ENCODE assay signal across 18 cellular contexts in the genomic region with DNA sequence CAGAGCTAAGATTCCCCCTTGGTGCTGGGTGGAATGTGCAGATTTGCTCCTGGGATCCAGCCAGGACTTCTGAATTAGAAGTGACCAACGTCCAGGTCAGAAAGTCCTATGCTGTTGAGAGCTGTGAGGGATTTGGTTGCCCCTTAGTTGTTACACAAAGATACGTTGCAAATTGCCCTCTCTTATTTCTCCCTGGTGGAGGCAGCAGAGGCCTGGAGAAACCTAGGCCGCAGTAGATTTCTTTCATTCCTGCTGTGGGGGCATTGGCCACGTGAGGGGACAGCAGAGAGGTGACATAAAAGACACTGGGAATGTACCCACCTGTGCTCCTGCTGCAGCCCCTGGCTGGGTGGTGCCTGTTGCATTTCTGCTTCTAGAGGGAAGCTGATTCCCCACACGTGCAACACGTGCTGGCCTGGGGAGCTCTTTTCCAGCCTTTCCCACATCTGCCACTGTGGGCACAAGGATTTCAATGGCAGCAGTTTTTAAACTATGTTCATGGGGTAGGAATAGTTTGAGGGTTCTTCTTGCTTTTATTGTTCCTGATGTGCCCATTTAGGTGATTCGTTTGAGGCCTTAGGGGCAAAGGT.
DNase-seq lines count a peak whose midpoint lies in the region; ATAC-seq, FAIRE-seq and TF ChIP-seq lines count a peak whose summit lies in the region.
"Had no signal": no experiment of that assay in that cellular context is flagged by ENCODE, and none has a peak within 500 bp of the region (broad histone marks: within the 10 kb centered on the region; RNA-seq: fewer than 3 reads in every experiment).

No MANE protein-coding gene starts in this region.

- FAIRE-seq in H1 (lab: Jason Lieb, UNC) = no peak

- H3K23me2 ChIP-seq in H1 (ENCODE audit: low read depth, low read length) = no peaks in the 10 kb centered on the region

- H3K9ac ChIP-seq in H1 (replicated peaks in 1 of 4; ENCODE audit: extremely low read depth in 1 of 4, low read depth in 3 of 4, low read length in 3 of 4) = no peak overlapping the region

- H3K79me1 ChIP-seq in H1 (ENCODE audit: low read depth, low read length) = no peaks in the 10 kb centered on the region

- H3K36me3 ChIP-seq in H1 (ENCODE audit: control insufficient read depth in 2 of 4, insufficient read depth in 4 of 4, low read length in 3 of 4) (peaks cover 0 to 2% (median 0%) of the 10 kb centered on the region in 4 experiments; a peak in 3 of 8 replicates), lower lobe of right lung (peaks cover 49% of the 10 kb centered on the region), suprapubic skin (peaks cover 62% of the 10 kb centered on the region)

- intact Hi-C loops in lower lobe of right lung (cut with DNase I) = no loop called here

- H3K14ac ChIP-seq in H1 (ENCODE audit: insufficient read length) = no peak overlapping the region

- no peak overlapping the region for H2AK5ac ChIP-seq in H1 (ENCODE audit: low read depth, low read length)

- no peak for DNase-seq in HFFc6
- DNase-seq in H1 (ENCODE audit: low read depth in 1 of 2, low spot score in 2 of 2) = no peak
- DNase-seq in lower lobe of right lung = no peak
- DNase-seq in suprapubic skin (ENCODE audit: low spot score in 2 of 2) = no peak
- DNase-seq in GM03348 (ENCODE audit: low spot score) = no peak
- no peak for DNase-seq in erythroblast (lab: John Stamatoyannopoulos, UW)
- DNase-seq in NCI-H1092 (lab: John Stamatoyannopoulos, UW) = no peak
- no peak for DNase-seq in HuH-7.5 (ENCODE audit: low spot score)
- DNase-seq: activated CD8-positive, alpha-beta T cell treated with anti-CD3 and anti-CD28 coated beads, Interleukin-2, amount 10 ng/mL, durations not matched to agents 7 days and 5 days; CD8-positive, alpha-beta memory T cell; hippocampal formation; kidney glomerular epithelial cell; NCI-H2081; NCI-H526; PC-9; stimulated activated CD4-positive, alpha-beta T cell treated with anti-CD3 and anti-CD28 coated beads, Interleukin-1b, Interleukin-23, amount 100 ng/mL, for 48 hours; SW 1271 had no signal

- no peak overlapping the region for H2BK120ac ChIP-seq in H1 (replicated peaks; ENCODE audit: low read depth, low read length)

- no peak overlapping the region for H3K23ac ChIP-seq in H1 (ENCODE audit: insufficient read length)

- no peak overlapping the region for H3K4me3 Mint-ChIP-seq in HFFc6
- H3K4me3 Mint-ChIP-seq: activated CD8-positive, alpha-beta T cell treated with anti-CD3 and anti-CD28 coated beads, Interleukin-2, amount 10 ng/mL, durations not matched to agents 7 days and 5 days; CD8-positive, alpha-beta memory T cell had no signal

- H2BK12ac ChIP-seq in H1 (ENCODE audit: low read depth, low read length) = no peak overlapping the region

- TF ChIP-seq EP300 in H1 (IDR thresholded peaks at IDR 0.05; ENCODE audit: borderline replicate concordance in 1 of 2, low read depth in 2 of 2, low read length in 2 of 2) (no peak), suprapubic skin (IDR thresholded peaks at IDR 0.05) (no peak)

- H2BK15ac ChIP-seq in H1 (ENCODE audit: low read length) = no peak overlapping the region

- H3K18ac ChIP-seq in H1 (ENCODE audit: extremely low read depth, low read length) = no peak overlapping the region

- H3K36me3 Mint-ChIP-seq in HFFc6 (ENCODE audit: low read depth) = peaks cover 14% of the 10 kb centered on the region
- H3K36me3 Mint-ChIP-seq: CD8-positive, alpha-beta memory T cell had no signal

- H3K56ac ChIP-seq in H1 (replicated peaks; ENCODE audit: insufficient read length, low read depth, low read length) = no peak overlapping the region

- POLR2A ChIA-PET in H1 (lab: Charles Lee; ENCODE audit: partially characterized antibody) = no interaction called here

- H3K4me1 Mint-ChIP-seq in HFFc6 (ENCODE audit: low read depth) = peaks cover 26% of the 10 kb centered on the region
- H3K4me1 Mint-ChIP-seq: CD8-positive, alpha-beta memory T cell had no signal

- no peak overlapping the region for H3K4ac ChIP-seq in H1 (replicated peaks; ENCODE audit: insufficient read length, low read depth, low read length)

- peaks cover 2% of the 10 kb centered on the region; the same call in 1 of the 2 replicates for H3K27me3 Mint-ChIP-seq in HFFc6 (ENCODE audit: insufficient read depth)
- H3K27me3 Mint-ChIP-seq: CD8-positive, alpha-beta memory T cell had no signal

- no peak overlapping the region for H2AFZ ChIP-seq in H1 (ENCODE audit: low read length)
- H2AFZ ChIP-seq: PC-9 had no signal

- H3K9me3 ChIP-seq in H1 (ENCODE audit: insufficient read depth in 2 of 2, low read depth in 1 of 2, low read length in 1 of 2) (no peaks in the 10 kb centered on the region), lower lobe of right lung (no peaks in the 10 kb centered on the region), suprapubic skin (no peaks in the 10 kb centered on the region)
- H3K9me3 ChIP-seq: adrenal gland had no signal

- WGBS in H1 (ENCODE audit: extremely low coverage in 1 of 2, insufficient coverage in 1 of 2, insufficient read length in 1 of 2, insufficient replicate concordance in 2 of 2, low coverage in 1 of 2, low lambda C conversion rate in 2 of 2, missing lambda C conversion rate in 1 of 2), 2 experiments = 81% methylated on average over 7 of the region's 7 CpGs; no CpG with 5 or more reads in 1 of the 2 experiments
- WGBS in suprapubic skin = 69% methylated on average over 7 of the region's 7 CpGs

- H4K20me1 ChIP-seq in H1 (replicated peaks in 1 of 2; ENCODE audit: control insufficient read depth in 1 of 2, insufficient read depth in 2 of 2, low read length in 2 of 2) = no peaks in the 10 kb centered on the region

- H3K4me2 ChIP-seq in H1 (ENCODE audit: insufficient read depth in 1 of 2, low read depth in 2 of 2, low read length in 2 of 2) = no peak overlapping the region
- H3K4me2 ChIP-seq: PC-9 had no signal

- H3K27ac ChIP-seq in H1 (ENCODE audit: low read depth, low read length) (no peak overlapping the region), lower lobe of right lung (peak overlapping the region; percentile 18), suprapubic skin (peak overlapping the region; percentile 45)
- H3K27ac ChIP-seq: PC-9 had no signal

- no peak overlapping the region for H4K8ac ChIP-seq in H1 (ENCODE audit: extremely low read depth, insufficient read depth, low read length)

- TF ChIP-seq CTCF in HFFc6 (IDR thresholded peaks at IDR 0.05) (no peak), H1 (IDR thresholded peaks at IDR 0.05; ENCODE audit: control extremely low read depth in 1 of 3, insufficient read depth in 1 of 3, low read depth in 1 of 3, low read length in 3 of 3) (peak in 2 of 3 experiments; percentile 6 to 19; a peak in 2 of 4 replicates), lower lobe of right lung (IDR thresholded peaks at IDR 0.05) (no peak), suprapubic skin (IDR thresholded peaks at IDR 0.05) (no peak)

- H3K27me3 ChIP-seq in H1 (replicated peaks in 1 of 4; ENCODE audit: control insufficient read depth in 3 of 4, extremely low read depth in 1 of 4, insufficient read depth in 3 of 4, low read length in 3 of 4) = no peaks in the 10 kb centered on the region
- H3K27me3 ChIP-seq in lower lobe of right lung (ENCODE audit: low read depth) = no peaks in the 10 kb centered on the region
- H3K27me3 ChIP-seq in suprapubic skin = no peaks in the 10 kb centered on the region
- H3K27me3 ChIP-seq: adrenal gland had no signal

- no peak overlapping the region for H2BK5ac ChIP-seq in H1 (ENCODE audit: low read depth, low read length)

- H3K4me1 ChIP-seq in H1 (replicated peaks in 1 of 4; ENCODE audit: control insufficient read depth in 3 of 4, insufficient read depth in 4 of 4, low read length in 3 of 4) = no peaks in the 10 kb centered on the region; a peak in 1 of 7 replicates
- H3K4me1 ChIP-seq in lower lobe of right lung = peaks cover 16% of the 10 kb centered on the region
- H3K4me1 ChIP-seq in suprapubic skin = no peaks in the 10 kb centered on the region

- CTCF ChIA-PET in H1 (lab: Charles Lee; ENCODE audit: partially characterized antibody) = interaction anchor here (1.2 to 1.9 kb wide), 5 partner anchors 11 to 722 kb away, joined by 3 to 5 read pairs (median 4); no protein-coding TSS in a partner anchor

- H2BK20ac ChIP-seq in H1 (ENCODE audit: low read length) = no peak overlapping the region

- H4K91ac ChIP-seq in H1 (replicated peaks; ENCODE audit: insufficient read length, low read length) = no peak overlapping the region

- H3K79me2 ChIP-seq in H1 (ENCODE audit: control insufficient read depth in 1 of 2, insufficient read depth in 2 of 2, low read length in 2 of 2) = no peaks in the 10 kb centered on the region

- no peak for ATAC-seq in lower lobe of right lung
- ATAC-seq: activated CD8-positive, alpha-beta T cell treated with anti-CD3 and anti-CD28 coated beads, Interleukin-2, amount 10 ng/mL, durations not matched to agents 7 days and 5 days had no signal

- peak overlapping the region; percentile 90 for H3K27ac Mint-ChIP-seq in HFFc6
- H3K27ac Mint-ChIP-seq: activated CD8-positive, alpha-beta T cell treated with anti-CD3 and anti-CD28 coated beads, Interleukin-2, amount 10 ng/mL, durations not matched to agents 7 days and 5 days; CD8-positive, alpha-beta memory T cell had no signal

- no peaks in the 10 kb centered on the region for H3K9me3 Mint-ChIP-seq in HFFc6
- H3K9me3 Mint-ChIP-seq: CD8-positive, alpha-beta memory T cell had no signal

- TF ChIP-seq RAD21 in H1 (IDR thresholded peaks at IDR 0.05 in 1 of 2, conservative IDR thresholded peaks at IDR 0.05 in 1 of 2; ENCODE audit: low read depth in 2 of 2, low read length in 2 of 2) = peak; percentile 26 to 28; a peak in 2 of 4 replicates

- no peak overlapping the region for H3K4me3 ChIP-seq in H1 (ENCODE audit: extremely low read depth in 1 of 4, insufficient read depth in 2 of 4, low read depth in 3 of 4, low read length in 4 of 4)
- H3K4me3 ChIP-seq in lower lobe of right lung = no peak overlapping the region
- no peak overlapping the region for H3K4me3 ChIP-seq in suprapubic skin
- H3K4me3 ChIP-seq: adrenal gland, PC-9 had no signal

- TF ChIP-seq POLR2A in H1 (IDR thresholded peaks at IDR 0.05; ENCODE audit: control extremely low read depth in 1 of 2, low read depth in 2 of 2, low read length in 2 of 2) = no peak
- no peak for TF ChIP-seq POLR2A in suprapubic skin (IDR thresholded peaks at IDR 0.05)
- TF ChIP-seq POLR2A in erythroblast (IDR thresholded peaks at IDR 0.05; ENCODE audit: low read length) = no peak

- no peak overlapping the region for H4K5ac ChIP-seq in H1 (ENCODE audit: insufficient read length, low read depth, low read length)

TF ChIP-seq in H1, 55 proteins besides CTCF, POLR2A, EP300 and RAD21:
- TF ChIP-seq POLR2AphosphoS5 (IDR thresholded peaks at IDR 0.05; ENCODE audit: low read depth, low read length) = no peak
- no peak for TF ChIP-seq CBX8 (IDR thresholded peaks at IDR 0.05; ENCODE audit: borderline replicate concordance, low read depth, low read length)

Comparison
In these comparisons a context has a peak if more than half of its experiments do, and no peak if none do; other contexts are left out.
1. CTCF ChIP-seq: peak in H1 (2 of 3); none in HFFc6 (single experiment), lower lobe of right lung (single experiment) and suprapubic skin (0 of 2).